ENCODE assay signal across 8 cellular contexts in genomic region chr10:26697163-26697921, GRCh38. TPM values are rescaled to one million over a fixed set of nuclear protein-coding genes. Genes with fewer than 3 reads are reported as not detected.
DNase-seq lines count a peak whose midpoint lies in the region; ATAC-seq, FAIRE-seq and TF ChIP-seq lines count a peak whose summit lies in the region.

Gene PDSS1 (plus strand): TSS chr10:26697701. CDS start chr10:26697712, 11 bp downstream.

- FAIRE-seq in urothelium cell line (lab: Jason Lieb, UNC) = no peak

- peak within 1 kb of the TSS; percentile 94 for H3K4me3 Mint-ChIP-seq in progenitor cell of endocrine pancreas (ENCODE audit: low read depth)

- peaks cover 3% of the 10 kb centered on the region for H3K36me3 Mint-ChIP-seq in progenitor cell of endocrine pancreas (ENCODE audit: insufficient read depth)

- no peaks in the 10 kb centered on the region for H3K27me3 ChIP-seq in adipocyte (replicated peaks; ENCODE audit: control insufficient read depth, insufficient read depth, low read length)
- H3K27me3 ChIP-seq in heart right ventricle = peaks cover 0 to 12% (median 6%) of the 10 kb centered on the region in 7 donors

- H3K27ac Mint-ChIP-seq in progenitor cell of endocrine pancreas = peak within 1 kb of the TSS; percentile 96

- peak; percentile 93 to 97 (median 96) for ATAC-seq in heart right ventricle

- no peaks in the 10 kb centered on the region for H3K9me3 ChIP-seq in adipocyte (ENCODE audit: control insufficient read depth, low read length)
- H3K9me3 ChIP-seq in heart right ventricle = no peaks in the 10 kb centered on the region

- peaks cover 14% of the 10 kb centered on the region for H3K4me1 Mint-ChIP-seq in progenitor cell of endocrine pancreas (ENCODE audit: low read depth)

- H3K9ac ChIP-seq in adipocyte (ENCODE audit: low read length) = peak within 1 kb of the TSS; percentile 98

- H3K4me1 ChIP-seq in adipocyte (ENCODE audit: control insufficient read depth, insufficient read depth, low read length) = peaks cover 16% of the 10 kb centered on the region
- H3K4me1 ChIP-seq in heart right ventricle = peaks cover 0 to 19% (median 16%) of the 10 kb centered on the region in 9 donors

- H3K4me3 ChIP-seq in adipocyte (ENCODE audit: low read length) = peak within 1 kb of the TSS; percentile 91
- peak within 1 kb of the TSS; percentile 75 to 97 (median 86) for H3K4me3 ChIP-seq in heart right ventricle

- intact Hi-C loops in heart right ventricle (cut with DNase I) = loop anchor here in 1 of 10 donors (10.0 kb wide), 1 partner anchor 167 kb away; the partner anchor contains the start of gene ABI1

- peak within 1 kb of the TSS; percentile 93 to 99 (median 97) for H3K27ac ChIP-seq in heart right ventricle

- peak; percentile 22 for DNase-seq in GM04503 (ENCODE audit: low read depth)
- peak; percentile 44 for DNase-seq in GOT3 (lab: John Stamatoyannopoulos, UW)
- DNase-seq in LoVo (ENCODE audit: low spot score) = peak; percentile 66
- peak; percentile 25 for DNase-seq in T follicular helper cell (ENCODE audit: low read depth)
- peak; percentile 83 for DNase-seq in adipocyte (ENCODE audit: low read depth)
- DNase-seq in heart right ventricle = peak; percentile 65 to 76
- DNase-seq in progenitor cell of endocrine pancreas (ENCODE audit: low spot score, unreplicated experiment) = peak; percentile 42
- peak; percentile 88 for DNase-seq in urothelium cell line (ENCODE audit: low spot score)

- H3K9me3 Mint-ChIP-seq in progenitor cell of endocrine pancreas (ENCODE audit: low read depth) = no peaks in the 10 kb centered on the region

- H3K36me3 ChIP-seq in adipocyte (ENCODE audit: control insufficient read depth, insufficient read depth, low read length, severe bottlenecking) = peaks cover 2% of the 10 kb centered on the region
- peaks cover 0 to 3% (median 0%) of the 10 kb centered on the region in 9 donors for H3K36me3 ChIP-seq in heart right ventricle

- TF ChIP-seq CTCF in heart right ventricle (IDR thresholded peaks at IDR 0.05) (no peak), progenitor cell of endocrine pancreas (IDR thresholded peaks at IDR 0.05; ENCODE audit: unreplicated experiment) (no peak)

- peaks cover 11% of the 10 kb centered on the region for H3K27me3 Mint-ChIP-seq in progenitor cell of endocrine pancreas

- 0 to 1% methylated on average over 82 of the region's 82 CpGs for WGBS in heart right ventricle, 2 donors

RNA-seq across cellular contexts. Expression of gene PDSS1, which starts in this region (rescaled TPM):
- total RNA-seq in heart right ventricle (1 to 10 TPM; 3.7 to 7.2 (median 5.3) TPM), progenitor cell of endocrine pancreas (13.4 and 14.4 TPM in 2 replicates)
- 10 to 100 TPM; 10.4 to 10.5 TPM for polyA plus RNA-seq in heart right ventricle

Comparison
In these comparisons a context has a peak if more than half of its experiments do, and no peak if none do; other contexts are left out.
1. Peak in every context shown above with its lines: DNase-seq, ATAC-seq, H3K4me3 ChIP-seq and H3K27ac ChIP-seq.
2. DNase-seq: peak in every context shown above with its lines; median percentile 88 in urothelium cell line; 83 in adipocyte; 70 in heart right ventricle; 66 in LoVo; 44 in GOT3; 42 in progenitor cell of endocrine pancreas; 25 in T follicular helper cell; 22 in GM04503.